ENCODE assay signal across 13 cellular contexts in the genomic region with DNA sequence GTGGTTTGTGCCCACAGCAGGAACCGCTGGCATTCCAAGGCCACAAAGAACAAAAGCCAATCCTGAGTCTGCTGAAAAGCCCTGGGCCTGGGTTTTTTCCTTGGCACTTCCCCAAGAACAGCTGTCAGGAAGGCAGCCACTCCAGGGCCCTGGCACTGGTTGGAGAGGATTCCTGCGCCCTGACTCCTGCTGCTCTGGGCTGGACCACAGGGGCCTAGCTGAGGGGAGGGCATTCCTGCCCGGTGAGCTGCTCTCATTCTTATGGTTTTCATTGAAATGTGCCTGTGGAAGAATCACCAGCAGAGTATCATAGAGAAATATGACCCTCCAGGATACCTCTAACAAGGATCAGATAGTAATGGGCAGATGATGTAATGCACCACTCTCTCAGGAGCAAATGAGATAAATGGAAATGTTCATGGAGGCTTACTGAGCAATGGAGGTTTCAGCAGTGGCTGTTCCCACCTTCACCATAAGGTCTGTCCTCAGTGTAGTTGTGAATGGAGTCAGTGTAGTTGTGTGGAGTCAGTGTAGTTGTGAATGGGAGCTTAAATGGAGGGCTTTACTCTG. TPM values are rescaled to one million over a fixed set of nuclear protein-coding genes. Genes with fewer than 3 reads are reported as not detected.
DNase-seq lines count a peak whose midpoint lies in the region; ATAC-seq and TF ChIP-seq lines count a peak whose summit lies in the region.
"Not testable (repeated sequence)": the region's sequence is repeated elsewhere in the genome, so short reads cannot be mapped to it uniquely, and the experiment has no call there.
"Had no signal": no experiment of that assay in that cellular context is flagged by ENCODE, and none has a peak within 500 bp of the region (broad histone marks: within the 10 kb centered on the region; RNA-seq: fewer than 3 reads in every experiment).

No MANE protein-coding gene starts in this region.

- H3K4me1 ChIP-seq in right cardiac atrium (ENCODE audit: control insufficient read depth, insufficient read depth, low read length); upper lobe of left lung: not testable (repeated sequence)

- H3K27me3 ChIP-seq in brain microvascular endothelial cell (replicated peaks); right cardiac atrium (ENCODE audit: control insufficient read depth, insufficient read depth); upper lobe of left lung: not testable (repeated sequence)

- not testable (repeated sequence) for TF ChIP-seq POLR2A in upper lobe of left lung (IDR thresholded peaks at IDR 0.05)

- TF ChIP-seq RAD21 in Ishikawa (IDR thresholded peaks at IDR 0.05; ENCODE audit: low read depth), result 0 out of 2 replicates have a peak, but pooled peaks have one; percentile 3

- in situ Hi-C loops in brain microvascular endothelial cell (cut with HindIII; ENCODE audit: low pct_ligation_motif_present, low sequenced_read_pairs), result not testable (repeated sequence)

- DNase-seq in EH (ENCODE audit: low read depth) (peak; percentile 86), SW 1271 (lab: John Stamatoyannopoulos, UW) (peak; percentile 72 to 75), brain microvascular endothelial cell (peak; percentile 95), fibroblast of peridontal ligament (ENCODE audit: extremely low read depth) (peak; percentile 41), right cardiac atrium (peak in 2 of 3 donors; percentile 35 to 47), non-pigmented ciliary epithelial cell (ENCODE audit: low read depth) (peak; percentile 69), upper lobe of left lung (peak; percentile 32 to 77)

- H3K27ac ChIP-seq in brain microvascular endothelial cell; right cardiac atrium (ENCODE audit: low read length): not testable (repeated sequence)
- H3K27ac ChIP-seq in upper lobe of left lung, result peak overlapping the region in 1 of 4 donors; percentile 30

- intact Hi-C loops in right cardiac atrium (cut with DNase I), result not testable (repeated sequence)

- H3K36me3 ChIP-seq in brain microvascular endothelial cell (replicated peaks); upper lobe of left lung: not testable (repeated sequence)

- not testable (repeated sequence) for TF ChIP-seq CTCF in brain microvascular endothelial cell (IDR thresholded peaks at IDR 0.05; ENCODE audit: low read depth, low read length, missing control alignments); upper lobe of left lung (IDR thresholded peaks at IDR 0.05)

- H3K9me3 ChIP-seq in right cardiac atrium (ENCODE audit: control insufficient read depth, low read length); upper lobe of left lung: not testable (repeated sequence)

- peak; percentile 63 to 81 for ATAC-seq in right cardiac atrium
- peak; percentile 82 to 93 for ATAC-seq in upper lobe of left lung (ENCODE audit: low FRiP score in 2 of 2)

- 45% methylated on average over 2 of the region's 3 CpGs for WGBS in right cardiac atrium
- WGBS in upper lobe of left lung, 2 donors, result no CpG with 5 or more reads among the region's 3 CpGs

- H3K4me3 ChIP-seq in brain microvascular endothelial cell (ENCODE audit: low read depth, low read length); right cardiac atrium (ENCODE audit: low read length); upper lobe of left lung: not testable (repeated sequence)

- TF ChIP-seq EP300 in Ishikawa (IDR thresholded peaks at IDR 0.05; ENCODE audit: borderline replicate concordance), result peak; percentile 87
- TF ChIP-seq EP300 in upper lobe of left lung (IDR thresholded peaks at IDR 0.05), result not testable (repeated sequence)

TF ChIP-seq in Ishikawa, 13 proteins besides CTCF, POLR2A, EP300 and RAD21:
- TF ChIP-seq TEAD4 (IDR thresholded peaks at IDR 0.05) (peak; percentile 86), TCF12 (IDR thresholded peaks at IDR 0.05; ENCODE audit: low read depth) (peak; percentile 90), FOXM1 (IDR thresholded peaks at IDR 0.05; ENCODE audit: borderline replicate concordance, low read depth) (peak; percentile 78), NFIC (IDR thresholded peaks at IDR 0.05) (peak; percentile 82), MAX (IDR thresholded peaks at IDR 0.05) (0 out of 2 replicates have a peak, but pooled peaks have one; percentile 16)

RNA-seq across cellular contexts. Expression of gene FAHD2A, which starts 32.1 kb away (rescaled TPM):
- total RNA-seq in right cardiac atrium (10 to 100 TPM; 26.1 to 32.7 (median 30.0) TPM), upper lobe of left lung (10 to 100 TPM; 18.9 to 23.3 (median 22.2) TPM)
- polyA plus RNA-seq in right cardiac atrium, result 32.2 TPM

RNA-seq across cellular contexts. Expression of gene TRIM43B, which starts 50.0 kb away (rescaled TPM):
- not detected for total RNA-seq in right cardiac atrium
- not detected for polyA plus RNA-seq in right cardiac atrium
- not detected for total RNA-seq in upper lobe of left lung
- total RNA-seq: activated CD4-positive, alpha-beta memory T cell treated with anti-CD3 and anti-CD28 coated beads, Interleukin-2, amount 10 ng/mL, durations not matched to agents 7 days and 5 days; HepG2; mesenteric fat pad; pulmonary artery endothelial cell; T-helper 2 cell treated with Interferon-gamma antibody and Interleukin-4, amounts not matched to agents 100 ng/mL and 5 ng/mL, for 36 hours had no signal
- polyA plus RNA-seq: HepG2 had no signal

Comparison
In these comparisons a context has a peak if more than half of its experiments do, and no peak if none do; other contexts are left out.
1. DNase-seq: peak in every context shown above with its lines; median percentile 95 in brain microvascular endothelial cell; 86 in EH; 74 in SW 1271; 69 in non-pigmented ciliary epithelial cell; 54 in upper lobe of left lung; 41 in fibroblast of peridontal ligament; 41 in right cardiac atrium.